ENCODE assay signal across 16 cellular contexts in the genomic region with DNA sequence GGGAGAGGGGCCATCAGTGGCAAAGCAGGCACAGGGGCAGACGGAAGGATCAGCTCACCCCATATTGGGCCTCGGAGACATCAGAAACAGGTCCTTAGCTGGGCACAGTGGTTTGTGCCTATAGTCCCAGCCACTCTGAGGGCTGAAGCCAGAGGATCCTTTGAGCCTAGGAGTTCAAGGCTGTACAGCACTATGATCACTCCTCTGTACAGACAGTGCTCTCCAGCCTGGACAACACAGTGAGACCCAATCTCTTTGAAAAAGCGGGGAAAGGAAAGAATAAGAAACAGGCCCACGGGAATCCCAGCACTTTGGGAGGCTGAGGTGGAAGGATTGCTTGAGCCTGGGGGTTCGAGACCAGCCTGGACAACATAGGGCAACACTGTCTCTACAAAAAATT. TPM values are rescaled to one million over a fixed set of nuclear protein-coding genes. Genes with fewer than 3 reads are reported as not detected.
DNase-seq lines count a peak whose midpoint lies in the region; ATAC-seq and TF ChIP-seq lines count a peak whose summit lies in the region.
"Had no signal": no experiment of that assay in that cellular context is flagged by ENCODE, and none has a peak within 500 bp of the region (broad histone marks: within the 10 kb centered on the region; RNA-seq: fewer than 3 reads in every experiment).

No MANE protein-coding gene starts in this region.

- H3K4me3 Mint-ChIP-seq in activated CD4-positive, alpha-beta T cell treated with anti-CD3 and anti-CD28 coated beads, Interleukin-2, amount 10 ng/mL, durations not matched to agents 24 days and 14 days: peak overlapping the region; percentile 46
- H3K4me3 Mint-ChIP-seq in HFFc6: peak overlapping the region; percentile 33
- peak overlapping the region; percentile 11 for H3K4me3 Mint-ChIP-seq in osteocyte (ENCODE audit: unreplicated experiment)

- peaks cover 43% of the 10 kb centered on the region for H3K4me1 Mint-ChIP-seq in activated CD4-positive, alpha-beta T cell treated with anti-CD3 and anti-CD28 coated beads, Interleukin-2, amount 10 ng/mL, durations not matched to agents 24 days and 14 days
- H3K4me1 Mint-ChIP-seq in HFFc6 (ENCODE audit: low read depth) (peaks cover 27% of the 10 kb centered on the region), osteocyte (ENCODE audit: unreplicated experiment) (peaks cover 40% of the 10 kb centered on the region)

- no peaks in the 10 kb centered on the region for H3K36me3 ChIP-seq in breast epithelium

- DNase-seq in activated CD4-positive, alpha-beta T cell treated with anti-CD3 and anti-CD28 coated beads, Interleukin-2, amount 10 ng/mL, durations not matched to agents 24 days and 14 days: no peak
- no peak for DNase-seq in activated CD4-positive, alpha-beta T cell treated with anti-CD3 and anti-CD28 coated beads for 1 hour
- no peak for DNase-seq in HFFc6
- no peak for DNase-seq in breast epithelium (ENCODE audit: low spot score in 2 of 2)
- DNase-seq in osteocyte (ENCODE audit: extremely low spot score, unreplicated experiment): no peak
- DNase-seq in islet precursor cell: no peak
- DNase-seq: activated gamma-delta T cell, caudate nucleus, NCI-H2081 treated with DMSO at 0.1 percent for 48 hours, SW 1271 had no signal

- no peaks in the 10 kb centered on the region for H3K27me3 ChIP-seq in breast epithelium
- H3K27me3 ChIP-seq: gastroesophageal sphincter had no signal

- H3K9me3 ChIP-seq in breast epithelium: no peaks in the 10 kb centered on the region
- H3K9me3 ChIP-seq: gastroesophageal sphincter, prostate gland had no signal

- intact Hi-C loops in activated CD4-positive, alpha-beta T cell treated with anti-CD3 and anti-CD28 coated beads, Interleukin-2, amount 10 ng/mL, durations not matched to agents 24 days and 14 days (cut with micrococcal nuclease): loop anchor here (1.0 to 10.0 kb wide), 6 partner anchors 46 to 845 kb away; a partner anchor contains a TSS
- intact Hi-C loops in breast epithelium (cut with DNase I; ENCODE audit: low total_unique reads): no loop called here

- TF ChIP-seq CTCF in HFFc6 (IDR thresholded peaks at IDR 0.05): no peak
- TF ChIP-seq CTCF in breast epithelium (IDR thresholded peaks at IDR 0.05): no peak
- TF ChIP-seq CTCF in osteocyte (IDR thresholded peaks at IDR 0.05): no peak

- TF ChIP-seq POLR2A in breast epithelium (IDR thresholded peaks at IDR 0.05): no peak

- H3K27ac Mint-ChIP-seq in activated CD4-positive, alpha-beta T cell treated with anti-CD3 and anti-CD28 coated beads, Interleukin-2, amount 10 ng/mL, durations not matched to agents 24 days and 14 days: peak overlapping the region; percentile 21
- H3K27ac Mint-ChIP-seq in HFFc6: no peak overlapping the region
- H3K27ac Mint-ChIP-seq in osteocyte (ENCODE audit: unreplicated experiment): peak overlapping the region; percentile 40

- H3K4me1 ChIP-seq in breast epithelium: peaks cover 6 to 20% of the 10 kb centered on the region in 2 donors

- no peaks in the 10 kb centered on the region for H3K9me3 Mint-ChIP-seq in activated CD4-positive, alpha-beta T cell treated with anti-CD3 and anti-CD28 coated beads, Interleukin-2, amount 10 ng/mL, durations not matched to agents 24 days and 14 days
- H3K9me3 Mint-ChIP-seq in HFFc6: no peaks in the 10 kb centered on the region
- no peaks in the 10 kb centered on the region for H3K9me3 Mint-ChIP-seq in osteocyte (ENCODE audit: unreplicated experiment)

- peaks cover 14% of the 10 kb centered on the region for H3K36me3 Mint-ChIP-seq in activated CD4-positive, alpha-beta T cell treated with anti-CD3 and anti-CD28 coated beads, Interleukin-2, amount 10 ng/mL, durations not matched to agents 24 days and 14 days (ENCODE audit: low read depth)
- H3K36me3 Mint-ChIP-seq in HFFc6 (ENCODE audit: low read depth) (peaks cover 13% of the 10 kb centered on the region), osteocyte (ENCODE audit: unreplicated experiment) (peaks cover 3% of the 10 kb centered on the region)

- H3K27me3 Mint-ChIP-seq in activated CD4-positive, alpha-beta T cell treated with anti-CD3 and anti-CD28 coated beads, Interleukin-2, amount 10 ng/mL, durations not matched to agents 24 days and 14 days: no peaks in the 10 kb centered on the region
- H3K27me3 Mint-ChIP-seq in HFFc6 (ENCODE audit: insufficient read depth) (peaks cover 4% of the 10 kb centered on the region), osteocyte (ENCODE audit: unreplicated experiment) (no peaks in the 10 kb centered on the region)

- ATAC-seq in HG03432 (IDR thresholded peaks at IDR 0.05; ENCODE audit: unreplicated experiment): no peak
- no peak for ATAC-seq in HG03039 (IDR thresholded peaks at IDR 0.05; ENCODE audit: unreplicated experiment)
- ATAC-seq: gastroesophageal sphincter, Panc1 had no signal

- peak overlapping the region; percentile 40 to 63 for H3K27ac ChIP-seq in breast epithelium

- no peak overlapping the region for H3K4me3 ChIP-seq in breast epithelium

RNA-seq across cellular contexts. Expression of a gene that starts 6.0 kb away (rescaled TPM):
- total RNA-seq in activated CD4-positive, alpha-beta T cell treated with anti-CD3 and anti-CD28 coated beads, Interleukin-2, amount 10 ng/mL, durations not matched to agents 24 days and 14 days: 19.3 and 20.8 TPM in 2 replicates
- total RNA-seq in HFFc6 (2021; fragmentation: NEBNext Ultra II Directional; extraction: Animal tissue kit (Norgen Biotek cat#: 25700)): 10 to 100 TPM; 18.5 to 25.4 (median 21.2) TPM
- total RNA-seq in breast epithelium (10 to 100 TPM; 10.4 to 25.3 (median 18.0) TPM), osteocyte (13.3 and 13.8 TPM in 2 replicates)

RNA-seq across cellular contexts. Expression of a gene that starts 6.6 kb away (rescaled TPM):
- total RNA-seq in activated CD4-positive, alpha-beta T cell treated with anti-CD3 and anti-CD28 coated beads, Interleukin-2, amount 10 ng/mL, durations not matched to agents 24 days and 14 days: 0.84 and 0.90 TPM in 2 replicates
- 1 to 10 TPM in 2 of 6 experiments, under 1 TPM in 4; 0.86 to 1.5 (median 0.94) TPM for total RNA-seq in HFFc6 (2021; fragmentation: NEBNext Ultra II Directional; extraction: Animal tissue kit (Norgen Biotek cat#: 25700))
- 1 to 10 TPM; 2.7 to 9.1 (median 5.2) TPM for total RNA-seq in breast epithelium
- total RNA-seq in osteocyte: 5.0 and 5.7 TPM in 2 replicates

RNA-seq across cellular contexts. Expression of a gene that starts 24.4 kb away (rescaled TPM):
- 10.8 and 12.5 TPM in 2 replicates for total RNA-seq in activated CD4-positive, alpha-beta T cell treated with anti-CD3 and anti-CD28 coated beads, Interleukin-2, amount 10 ng/mL, durations not matched to agents 24 days and 14 days
- total RNA-seq in HFFc6 (2021; fragmentation: NEBNext Ultra II Directional; extraction: Animal tissue kit (Norgen Biotek cat#: 25700)): 10 to 100 TPM; 35.9 to 47.0 (median 41.2) TPM
- total RNA-seq in breast epithelium (10 to 100 TPM; 17.3 to 28.1 (median 25.2) TPM), osteocyte (31.4 and 33.4 TPM in 2 replicates)

RNA-seq across cellular contexts. Expression of a gene that starts 29.8 kb away (rescaled TPM):
- not detected in 2 replicates for total RNA-seq in activated CD4-positive, alpha-beta T cell treated with anti-CD3 and anti-CD28 coated beads, Interleukin-2, amount 10 ng/mL, durations not matched to agents 24 days and 14 days
- total RNA-seq in HFFc6 (2021; fragmentation: NEBNext Ultra II Directional; extraction: Animal tissue kit (Norgen Biotek cat#: 25700)): under 1 TPM in 4 of 6 experiments, not detected in 2; 0.07 to 0.11 (median 0.10) TPM
- total RNA-seq in breast epithelium (under 1 TPM in 2 of 3 donors, not detected in 1; 0.16 to 0.33 TPM), osteocyte (0.21 and 0.29 TPM in 2 replicates)
- total RNA-seq: G401 had no signal

RNA-seq across cellular contexts. Expression of a gene that starts 45.8 kb away (rescaled TPM):
- total RNA-seq in activated CD4-positive, alpha-beta T cell treated with anti-CD3 and anti-CD28 coated beads, Interleukin-2, amount 10 ng/mL, durations not matched to agents 24 days and 14 days: 7.5 and 10.6 TPM in 2 replicates
- total RNA-seq in HFFc6 (2021; fragmentation: NEBNext Ultra II Directional; extraction: Animal tissue kit (Norgen Biotek cat#: 25700)): 10 to 100 TPM; 35.3 to 55.7 (median 52.5) TPM
- total RNA-seq in breast epithelium (100 to 1,000 TPM; 206 to 322 (median 284) TPM), osteocyte (45.6 and 51.5 TPM in 2 replicates)
